11 cellular contexts compared by ENCODE assay signal in genomic region chr17:38341035-38341721, GRCh38. TPM values are rescaled to one million over a fixed set of nuclear protein-coding genes. Genes with fewer than 3 reads are reported as not detected.
DNase-seq lines count a peak whose midpoint lies in the region; ATAC-seq, FAIRE-seq and TF ChIP-seq lines count a peak whose summit lies in the region.
"Had no signal": no experiment of that assay in that cellular context is flagged by ENCODE, and none has a peak within 500 bp of the region (broad histone marks: within the 10 kb centered on the region; RNA-seq: fewer than 3 reads in every experiment).

No MANE protein-coding gene starts in this region.

- H3K27me3 ChIP-seq in K562 (ENCODE audit: control insufficient read depth in 2 of 2, insufficient read depth in 2 of 2, low read length in 2 of 2), result peaks cover 42 to 69% of the 10 kb centered on the region in 2 experiments; a peak in 4 of 5 replicates

- ATAC-seq in K562 (no peak), GM21723 (IDR thresholded peaks at IDR 0.05; ENCODE audit: unreplicated experiment) (no peak)

- peaks cover 0 to 3% of the 10 kb centered on the region in 2 experiments; a peak in 1 of 5 replicates for H3K4me1 ChIP-seq in K562 (replicated peaks in 1 of 2; ENCODE audit: control insufficient read depth in 2 of 2, insufficient read depth in 2 of 2, low read length in 2 of 2)

- no peak for TF ChIP-seq EP300 in K562 (IDR thresholded peaks at IDR 0.05; ENCODE audit: low read length)

- H3K4me3 ChIP-seq in K562, result no peak overlapping the region

- H4K20me1 ChIP-seq in K562 (replicated peaks; ENCODE audit: control insufficient read depth, insufficient read depth, low read length), result peaks cover 21% of the 10 kb centered on the region

- intact Hi-C loops in K562 (cut with micrococcal nuclease), result no loop called here

- no peak overlapping the region for H3K4me2 ChIP-seq in K562 (ENCODE audit: insufficient read depth, low read length)

- in situ Hi-C loops in K562 (cut with MboI), result loop anchor here (10.0 kb wide), 1 partner anchor 134 kb away; no protein-coding TSS in a partner anchor

- POLR2A ChIA-PET in K562 (lab: Yijun Ruan, JAX), result interaction anchor here (0.6 to 1.7 kb wide), 7 partner anchors 9 to 71 kb away, joined by 3 to 7 read pairs (median 3); partner anchors contain the start of gene SOCS7

- no peak overlapping the region for H2AFZ ChIP-seq in K562 (ENCODE audit: low read depth, low read length)

- no peak for FAIRE-seq in K562 (lab: Jason Lieb, UNC)

- BruUV-seq in K562 (replicated peaks; lab: Mats Ljungman, UMichigan), result no TSS peak

- H3K9me1 ChIP-seq in K562 (ENCODE audit: control insufficient read depth, insufficient read depth, low read length), result no peaks in the 10 kb centered on the region

- H3K27ac ChIP-seq in K562 (ENCODE audit: extremely low read depth, low read depth, low read length), result no peak overlapping the region
- H3K27ac ChIP-seq: epithelial cell of prostate had no signal

- TF ChIP-seq RAD21 in K562 (CRISPR knock-in tag; conservative IDR thresholded peaks at IDR 0.05 in 1 of 2, IDR thresholded peaks at IDR 0.05 in 1 of 2), result no peak

- peak overlapping the region in 1 of 2 experiments; percentile 4; a peak in 1 of 4 replicates for H3K9ac ChIP-seq in K562 (ENCODE audit: insufficient read depth in 1 of 2, low read depth in 2 of 2, low read length in 2 of 2)

- no peak for TF ChIP-seq POLR2A in K562 (conservative IDR thresholded peaks at IDR 0.05)

- 6% methylated on average over 5 of the region's 5 CpGs for WGBS in K562 (ENCODE audit: insufficient coverage, low coverage, missing lambda C conversion rate)

- DNase-seq in DMS153 treated with DMSO at 0.1 percent for 48 hours (lab: John Stamatoyannopoulos, UW; ENCODE audit: unreplicated experiment), result peak; percentile 92
- DNase-seq in NCI-H187 treated with DMSO at 0.1 percent for 48 hours (lab: John Stamatoyannopoulos, UW), result peak; percentile 39
- DNase-seq in K562 (ENCODE audit: extremely low read depth in 1 of 4, low spot score in 3 of 4), result no peak
- DNase-seq in lung microvascular endothelial cell (ENCODE audit: low read depth in 2 of 2), result peak; percentile 41 to 78
- DNase-seq in stimulated activated CD8-positive, alpha-beta memory T cell treated with anti-CD3 and anti-CD28 coated beads, Interleukin-4, amount 100 ng/mL, for 48 hours, result no peak
- DNase-seq in activated T-cell treated with anti-CD3 and anti-CD28 coated beads, Interleukin-2, amount 50 U/mL, for 1 hour, result no peak
- DNase-seq in activated gamma-delta T cell (lab: John Stamatoyannopoulos, UW), result no peak
- DNase-seq: T-helper 9 cell had no signal

- H3K36me3 ChIP-seq in K562 (ENCODE audit: control insufficient read depth, insufficient read depth, low read length), result no peaks in the 10 kb centered on the region

- no peak for TF ChIP-seq CTCF in K562 (IDR thresholded peaks at IDR 0.05 in 2 of 3, conservative IDR thresholded peaks at IDR 0.05 in 1 of 3; ENCODE audit: insufficient read depth in 2 of 3, low read depth in 1 of 3, low read length in 3 of 3)

- H3K79me2 ChIP-seq in K562 (ENCODE audit: control insufficient read depth, insufficient read depth, low read length), result no peaks in the 10 kb centered on the region

- CTCF ChIA-PET in K562 (lab: Yijun Ruan, JAX; ENCODE audit: low intra/inter-chr PET ratio), result no interaction called here

- no peaks in the 10 kb centered on the region for H3K9me3 ChIP-seq in K562 (replicated peaks; ENCODE audit: control insufficient read depth, insufficient read depth, low read depth, low read length)

TF ChIP-seq in K562, 482 proteins besides CTCF, POLR2A, EP300 and RAD21 (continues in another document):
- no peak for TF ChIP-seq FOXK1 (CRISPR knock-in tag; IDR thresholded peaks at IDR 0.05; ENCODE audit: borderline replicate concordance)
- 0 out of 2 replicates have a peak, but pooled peaks have one; percentile 2 for TF ChIP-seq SPI1 (IDR thresholded peaks at IDR 0.05; ENCODE audit: borderline replicate concordance, low read depth, low read length)
- peak; percentile 91 for TF ChIP-seq NFIC (IDR thresholded peaks at IDR 0.05)
- TF ChIP-seq SRSF1 (IDR thresholded peaks at IDR 0.05; ENCODE audit: low read depth, low read length), result no peak
- TF ChIP-seq PHB2 (IDR thresholded peaks at IDR 0.05; ENCODE audit: low read depth), result no peak
- no peak for TF ChIP-seq E2F5 (CRISPR knock-in tag; IDR thresholded peaks at IDR 0.05)
- TF ChIP-seq C11orf30 (IDR thresholded peaks at IDR 0.05; ENCODE audit: low read depth), result no peak

RNA-seq across cellular contexts. Expression of gene GPR179, which starts 2.6 kb away (rescaled TPM):
- 0.05 TPM in 1 of 2 replicates, not detected in the other for total RNA-seq in K562 (2011; cell fraction: chromatin; rRNA removed; ENCODE audit: low replicate concordance)
- 0.53 TPM in 1 of 2 replicates, not detected in the other for total RNA-seq in K562 (2011; cell fraction: nucleolus; rRNA removed)
- 0.07 TPM in 1 of 2 replicates, not detected in the other for total RNA-seq in K562 (2011; cell fraction: nucleoplasm; rRNA removed)
- total RNA-seq in K562 (2014; rRNA removed) (not detected in 2 replicates), K562 (2014; rRNA removed; fragmentation: Illumina TruSeq; extraction: Trizol) (not detected in 2 replicates), K562 (2015; rRNA removed; fragmentation: Illumina TruSeq; extraction: Trizol) (not detected in 2 replicates), K562 (2021) (not detected in 2 replicates), lung microvascular endothelial cell (not detected in 2 replicates)
- polyA plus RNA-seq in K562 (2011; rRNA removed) (not detected in 2 replicates), K562 (2014; fragmentation: Illumina TruSeq; extraction: Trizol) (not detected in 2 replicates), K562 (2014; fragmentation: Nextera tagmentation; extraction: Ambion mirVana) (not detected), K562 (2014; rRNA removed) (not detected in 2 replicates)
- not detected in 2 replicates for polyA plus RNA-seq in K562 (2011; cell fraction: cytosol; rRNA removed)
- not detected in 2 replicates for polyA plus RNA-seq in K562 (2011; cell fraction: nucleus; rRNA removed)
- 0.01 and 0.04 TPM in 2 replicates for polyA plus RNA-seq in K562 (2012)
- polyA minus RNA-seq in K562 (2011; rRNA and poly(A)+ RNA removed), result not detected in 2 replicates
- not detected in 2 replicates for polyA minus RNA-seq in K562 (2011; cell fraction: cytosol; rRNA and poly(A)+ RNA removed)
- polyA minus RNA-seq in K562 (2011; cell fraction: nucleus; rRNA and poly(A)+ RNA removed), result not detected in 2 replicates
- total RNA-seq: skeletal muscle tissue had no signal

RNA-seq across cellular contexts. Expression of gene SOCS7, which starts 10.5 kb away (rescaled TPM):
- 23.4 and 30.0 TPM in 2 replicates for total RNA-seq in K562 (2011; cell fraction: chromatin; rRNA removed; ENCODE audit: low replicate concordance)
- 14.3 and 15.9 TPM in 2 replicates for total RNA-seq in K562 (2011; cell fraction: nucleolus; rRNA removed)
- 17.7 and 18.2 TPM in 2 replicates for total RNA-seq in K562 (2011; cell fraction: nucleoplasm; rRNA removed)
- total RNA-seq in K562 (2014; rRNA removed) (4.2 and 6.0 TPM in 2 replicates), K562 (2014; rRNA removed; fragmentation: Illumina TruSeq; extraction: Trizol) (9.9 and 10.5 TPM in 2 replicates), K562 (2015; rRNA removed; fragmentation: Illumina TruSeq; extraction: Trizol) (9.5 and 10.3 TPM in 2 replicates), K562 (2021) (11.6 and 14.5 TPM in 2 replicates), lung microvascular endothelial cell (4.6 and 7.5 TPM in 2 replicates)
- polyA plus RNA-seq in K562 (2011; rRNA removed) (5.4 and 8.2 TPM in 2 replicates), K562 (2014; fragmentation: Illumina TruSeq; extraction: Trizol) (7.9 and 10.2 TPM in 2 replicates), K562 (2014; fragmentation: Nextera tagmentation; extraction: Ambion mirVana) (1 to 10 TPM in 1 of 2 experiments, under 1 TPM in 1; 0.94 to 1.3 TPM), K562 (2014; rRNA removed) (5.4 TPM in 2 replicates)
- polyA plus RNA-seq in K562 (2011; cell fraction: cytosol; rRNA removed), result 5.8 and 10.3 TPM in 2 replicates
- polyA plus RNA-seq in K562 (2011; cell fraction: nucleus; rRNA removed), result 5.4 and 12.7 TPM in 2 replicates
- polyA plus RNA-seq in K562 (2012), result 12.3 and 14.8 TPM in 2 replicates
- polyA minus RNA-seq in K562 (2011; rRNA and poly(A)+ RNA removed), result 12.9 and 15.3 TPM in 2 replicates
- 3.1 and 8.2 TPM in 2 replicates for polyA minus RNA-seq in K562 (2011; cell fraction: cytosol; rRNA and poly(A)+ RNA removed)
- 8.3 and 8.4 TPM in 2 replicates for polyA minus RNA-seq in K562 (2011; cell fraction: nucleus; rRNA and poly(A)+ RNA removed)

RNA-seq across cellular contexts. Expression of gene MRPL45, which starts 44.2 kb away (rescaled TPM):
- total RNA-seq in K562 (2011; cell fraction: chromatin; rRNA removed; ENCODE audit: low replicate concordance), result 16.8 and 20.5 TPM in 2 replicates
- total RNA-seq in K562 (2011; cell fraction: nucleolus; rRNA removed), result 16.2 and 17.8 TPM in 2 replicates
- 19.4 and 25.2 TPM in 2 replicates for total RNA-seq in K562 (2011; cell fraction: nucleoplasm; rRNA removed)
- total RNA-seq in K562 (2014; rRNA removed) (64.5 and 66.1 TPM in 2 replicates), K562 (2014; rRNA removed; fragmentation: Illumina TruSeq; extraction: Trizol) (55.2 and 61.1 TPM in 2 replicates), K562 (2015; rRNA removed; fragmentation: Illumina TruSeq; extraction: Trizol) (45.5 and 48.4 TPM in 2 replicates), K562 (2021) (62.8 and 64.4 TPM in 2 replicates), lung microvascular endothelial cell (26.4 and 33.1 TPM in 2 replicates)
- polyA plus RNA-seq in K562 (2011; rRNA removed) (83.6 and 120 TPM in 2 replicates), K562 (2014; fragmentation: Illumina TruSeq; extraction: Trizol) (99.3 and 107 TPM in 2 replicates), K562 (2014; fragmentation: Nextera tagmentation; extraction: Ambion mirVana) (100 to 1,000 TPM; 209 to 228 TPM), K562 (2014; rRNA removed) (76.8 and 78.1 TPM in 2 replicates)
- 61.6 and 70.5 TPM in 2 replicates for polyA plus RNA-seq in K562 (2011; cell fraction: cytosol; rRNA removed)
- 24.5 and 28.4 TPM in 2 replicates for polyA plus RNA-seq in K562 (2011; cell fraction: nucleus; rRNA removed)
- 54.3 and 82.3 TPM in 2 replicates for polyA plus RNA-seq in K562 (2012)
- polyA minus RNA-seq in K562 (2011; rRNA and poly(A)+ RNA removed), result 83.4 and 106 TPM in 2 replicates
- 23.3 and 35.5 TPM in 2 replicates for polyA minus RNA-seq in K562 (2011; cell fraction: cytosol; rRNA and poly(A)+ RNA removed)
- polyA minus RNA-seq in K562 (2011; cell fraction: nucleus; rRNA and poly(A)+ RNA removed), result 4.7 and 8.6 TPM in 2 replicates

Comparison
In these comparisons a context has a peak if more than half of its experiments do, and no peak if none do; other contexts are left out.
1. DNase-seq: peak in DMS153 treated with DMSO at 0.1 percent for 48 hours (single experiment), NCI-H187 treated with DMSO at 0.1 percent for 48 hours (single experiment) and lung microvascular endothelial cell (2 of 2); none in K562 (0 of 4), stimulated activated CD8-positive, alpha-beta memory T cell treated with anti-CD3 and anti-CD28 coated beads, Interleukin-4, amount 100 ng/mL, for 48 hours (single experiment), activated T-cell treated with anti-CD3 and anti-CD28 coated beads, Interleukin-2, amount 50 U/mL, for 1 hour (single experiment) and activated gamma-delta T cell (single experiment).